Comparison of ENCODE assay signal across 10 cellular contexts in genomic region chr15:73628976-73629854, GRCh38. TPM values are rescaled to one million over a fixed set of nuclear protein-coding genes. Genes with fewer than 3 reads are reported as not detected.
DNase-seq lines count a peak whose midpoint lies in the region; ATAC-seq and TF ChIP-seq lines count a peak whose summit lies in the region.
"Had no signal": no experiment of that assay in that cellular context is flagged by ENCODE, and none has a peak within 500 bp of the region (broad histone marks: within the 10 kb centered on the region; RNA-seq: fewer than 3 reads in every experiment).

No MANE protein-coding gene starts in this region.

- peak overlapping the region; percentile 11; the same call in 1 of the 2 replicates for H3K4me2 ChIP-seq in DOHH2 (ENCODE audit: low read length)

- peaks cover 65% of the 10 kb centered on the region for H3K4me1 ChIP-seq in DOHH2 (ENCODE audit: control insufficient read depth, low read length)
- H3K4me1 ChIP-seq in breast epithelium = peaks cover 6 to 25% of the 10 kb centered on the region in 2 donors

- H3K9me3 ChIP-seq in DOHH2 (ENCODE audit: control insufficient read depth, insufficient read depth, low read length) (no peaks in the 10 kb centered on the region), breast epithelium (no peaks in the 10 kb centered on the region)

- H3K27me3 ChIP-seq in DOHH2 (ENCODE audit: control insufficient read depth, low read length) = no peaks in the 10 kb centered on the region
- no peaks in the 10 kb centered on the region for H3K27me3 ChIP-seq in breast epithelium

- H3K36me3 ChIP-seq in DOHH2 (ENCODE audit: control insufficient read depth, low read length) = no peaks in the 10 kb centered on the region
- H3K36me3 ChIP-seq in breast epithelium = no peaks in the 10 kb centered on the region
- H3K36me3 ChIP-seq: WERI-Rb-1 had no signal

- H3K27ac ChIP-seq in DOHH2 (ENCODE audit: low read depth, low read length) (no peak overlapping the region), breast epithelium (peak overlapping the region; percentile 0 to 28)
- H3K27ac ChIP-seq: parathyroid adenoma, WERI-Rb-1 had no signal

- H3K36me3 Mint-ChIP-seq in neural crest cell (ENCODE audit: low read depth) = no peaks in the 10 kb centered on the region

- WGBS in lower leg skin, 2 donors = 49 to 58% methylated on average over 7 of the region's 7 CpGs

- no peaks in the 10 kb centered on the region for H3F3A ChIP-seq in DOHH2 (ENCODE audit: control insufficient read depth, insufficient read depth)

- TF ChIP-seq CTCF in DOHH2 (IDR thresholded peaks at IDR 0.05; ENCODE audit: low read depth, low read length, poor library complexity, severe bottlenecking) (no peak), breast epithelium (IDR thresholded peaks at IDR 0.05) (no peak), neural crest cell (conservative IDR thresholded peaks at IDR 0.05) (no peak), lower leg skin (IDR thresholded peaks at IDR 0.05) (no peak)

- DNase-seq in MV-4-11 (lab: John Stamatoyannopoulos, UW) = peak; percentile 33
- no peak for DNase-seq in breast epithelium (ENCODE audit: low spot score in 2 of 2)
- no peak for DNase-seq in neural crest cell (ENCODE audit: low read depth, low spot score)
- no peak for DNase-seq in lower leg skin (ENCODE audit: low spot score in 2 of 2)
- DNase-seq in GDM1 (lab: John Stamatoyannopoulos, UW) = no peak
- no peak for DNase-seq in DMS 273 (lab: John Stamatoyannopoulos, UW; ENCODE audit: unreplicated experiment)

- H3K4me3 Mint-ChIP-seq in neural crest cell = peak overlapping the region; percentile 36

- H3K9me3 Mint-ChIP-seq in neural crest cell = no peaks in the 10 kb centered on the region

- peaks cover 45% of the 10 kb centered on the region for H4K20me1 ChIP-seq in DOHH2 (ENCODE audit: control insufficient read depth, insufficient read depth, low read depth, low read length)

- peaks cover 43% of the 10 kb centered on the region for H3K4me1 Mint-ChIP-seq in neural crest cell

- H3K4me3 ChIP-seq in DOHH2 (ENCODE audit: low read length) (no peak overlapping the region), breast epithelium (no peak overlapping the region), lower leg skin (ENCODE audit: low read depth, poor library complexity, severe bottlenecking) (no peak overlapping the region)

- no peak overlapping the region for H3K27ac Mint-ChIP-seq in neural crest cell (ENCODE audit: unreplicated experiment)

- H3K79me2 ChIP-seq in DOHH2 (ENCODE audit: control insufficient read depth, low read length) = peaks cover 87% of the 10 kb centered on the region

- no peak for ATAC-seq in GM21423 (IDR thresholded peaks at IDR 0.05; ENCODE audit: unreplicated experiment)

- H3K27me3 Mint-ChIP-seq in neural crest cell (ENCODE audit: low read depth) = no peaks in the 10 kb centered on the region

- TF ChIP-seq POLR2A in breast epithelium (IDR thresholded peaks at IDR 0.05) (no peak), lower leg skin (IDR thresholded peaks at IDR 0.05) (no peak)

- intact Hi-C loops in breast epithelium (cut with DNase I; ENCODE audit: low total_unique reads) = no loop called here
- intact Hi-C loops in lower leg skin (cut with DNase I; ENCODE audit: low total_unique reads) = no loop called here

- no peaks in the 10 kb centered on the region for H3K9me2 ChIP-seq in DOHH2 (replicated peaks; ENCODE audit: control insufficient read depth, low read length)

RNA-seq across cellular contexts. Expression of gene NPTN, which starts 4.0 kb away (rescaled TPM):
- total RNA-seq in breast epithelium (100 to 1,000 TPM in 2 of 3 donors, 10 to 100 TPM in 1; 82.1 to 107 (median 104) TPM), neural crest cell (51.0 and 54.9 TPM in 2 replicates), lower leg skin (100 to 1,000 TPM; 124 to 181 (median 150) TPM)

RNA-seq across cellular contexts. Expression of gene CD276, which starts 55.0 kb away (rescaled TPM):
- 100 to 1,000 TPM in 1 of 3 donors, 10 to 100 TPM in 2; 20.9 to 119 (median 73.7) TPM for total RNA-seq in breast epithelium
- total RNA-seq in neural crest cell = 184 and 199 TPM in 2 replicates
- total RNA-seq in lower leg skin = 10 to 100 TPM; 33.4 to 49.9 (median 45.4) TPM
